8 cellular contexts compared by ENCODE assay signal in the genomic region with DNA sequence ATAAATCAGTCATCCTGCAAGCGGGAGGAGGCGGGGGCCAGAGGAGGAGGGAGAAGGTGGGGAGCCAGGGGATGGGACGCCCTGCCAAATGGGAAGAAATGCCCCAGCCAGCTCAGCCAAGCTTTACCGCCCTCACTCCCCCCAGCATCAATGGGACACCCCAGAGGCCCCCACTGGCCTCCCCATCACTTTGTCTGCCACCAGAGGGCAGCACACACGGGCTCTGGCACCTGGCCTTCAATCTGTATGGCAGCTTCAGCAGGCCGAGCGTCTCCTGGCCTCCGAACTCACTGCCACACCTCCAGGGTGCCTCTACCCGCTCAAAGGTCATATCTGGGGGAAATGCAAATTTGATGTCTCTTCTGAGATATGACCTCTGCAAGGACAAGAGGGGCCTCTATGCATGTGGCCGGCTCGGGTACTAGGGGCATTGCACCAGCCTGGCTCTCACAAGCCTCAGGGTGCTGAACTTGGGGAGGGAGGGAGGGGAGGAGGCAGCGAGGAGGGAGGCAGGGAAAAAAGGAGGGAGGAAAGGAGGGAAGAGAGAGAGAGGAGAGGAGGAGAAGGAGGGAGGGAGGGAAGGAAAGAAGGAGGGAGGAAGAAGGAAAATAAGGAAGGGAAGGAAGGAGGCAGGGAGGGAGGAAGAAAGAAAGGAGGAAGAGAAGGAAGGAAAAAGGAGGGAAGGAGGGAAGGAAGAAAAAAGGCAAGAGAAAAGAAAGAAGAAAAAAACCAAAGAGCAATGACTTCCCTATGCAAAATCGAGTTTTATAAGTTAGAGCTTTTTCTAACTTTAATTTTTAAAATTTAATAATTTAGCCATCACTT. TPM values are rescaled to one million over a fixed set of nuclear protein-coding genes. Genes with fewer than 3 reads are reported as not detected.
DNase-seq lines count a peak whose midpoint lies in the region; ATAC-seq and TF ChIP-seq lines count a peak whose summit lies in the region.

No MANE protein-coding gene starts in this region.

- H3K9me3 ChIP-seq in OCI-LY3 (ENCODE audit: insufficient read depth, low read length) (no peaks in the 10 kb centered on the region), testis (no peaks in the 10 kb centered on the region)

- H3K4me3 ChIP-seq in OCI-LY3 (ENCODE audit: low read length) = peak overlapping the region; percentile 64
- H3K4me3 ChIP-seq in fibroblast of mammary gland (ENCODE audit: control insufficient read depth, low read depth, low read length) = no peak overlapping the region
- no peak overlapping the region for H3K4me3 ChIP-seq in testis

- H3K4me1 ChIP-seq in OCI-LY3 (ENCODE audit: low read length) = peaks cover 26% of the 10 kb centered on the region
- H3K4me1 ChIP-seq in testis = no peaks in the 10 kb centered on the region

- intact Hi-C loops in testis (cut with DNase I; ENCODE audit: low total_unique reads) = no loop called here

- H3K27ac ChIP-seq in OCI-LY3 (ENCODE audit: low read length) = no peak overlapping the region
- H3K27ac ChIP-seq in testis = no peak overlapping the region

- no peak overlapping the region for H3K9ac ChIP-seq in OCI-LY3 (ENCODE audit: low read length)

- H3K27me3 ChIP-seq in OCI-LY3 (ENCODE audit: low read depth, low read length) (peaks cover 40% of the 10 kb centered on the region), testis (no peaks in the 10 kb centered on the region)

- DNase-seq in ELR (ENCODE audit: low read depth) (peak; percentile 69), fibroblast of mammary gland (ENCODE audit: low read depth) (peak; percentile 40), non-pigmented ciliary epithelial cell (ENCODE audit: low read depth) (peak; percentile 13), testis (peak; percentile 64)
- DNase-seq in activated T-cell treated with anti-CD3 and anti-CD28 coated beads, Interleukin-2, amount 50 U/mL, for 1 hour = peak; percentile 69

- no peaks in the 10 kb centered on the region for H4K20me1 ChIP-seq in OCI-LY3 (ENCODE audit: insufficient read depth, low read length)

- no peaks in the 10 kb centered on the region for H3K79me2 ChIP-seq in OCI-LY3 (ENCODE audit: low read length)

- H3K4me2 ChIP-seq in OCI-LY3 (ENCODE audit: low read length) = peak overlapping the region; percentile 76

- ATAC-seq in HG02759 (IDR thresholded peaks at IDR 0.05; ENCODE audit: unreplicated experiment) (peak; percentile 73), HG02852 (IDR thresholded peaks at IDR 0.05; ENCODE audit: unreplicated experiment) (no peak)

- H3K36me3 ChIP-seq in OCI-LY3 (replicated peaks; ENCODE audit: low read depth, low read length) (no peaks in the 10 kb centered on the region), testis (ENCODE audit: low read depth, missing control alignments) (no peaks in the 10 kb centered on the region)

- WGBS in testis, 2 donors = 40 to 52% methylated on average over 8 to 13 of the region's 13 CpGs

- no peak for TF ChIP-seq POLR2A in testis (IDR thresholded peaks at IDR 0.05)

- 0 out of 2 replicates have a peak overlapping the region, but pooled peaks have one; percentile 40 for H2AFZ ChIP-seq in OCI-LY3 (ENCODE audit: low read depth, low read length)

- TF ChIP-seq CTCF in OCI-LY3 (IDR thresholded peaks at IDR 0.05; ENCODE audit: low read depth, low read length) (peak; percentile 94), fibroblast of mammary gland (conservative IDR thresholded peaks at IDR 0.05; ENCODE audit: control insufficient read depth, insufficient read depth, low read depth, low read length) (peak; percentile 73), testis (IDR thresholded peaks at IDR 0.05) (peak in 2 of 3 experiments; percentile 29 to 62)

RNA-seq across cellular contexts. Expression of a gene that starts 0.7 kb away (rescaled TPM):
- total RNA-seq in testis = 1 to 10 TPM; 4.3 to 9.7 TPM
- polyA plus RNA-seq in testis (ENCODE audit: insufficient read depth, low read depth, low replicate concordance) = 12.6 TPM

RNA-seq across cellular contexts. Expression of a gene that starts 33.4 kb away (rescaled TPM):
- total RNA-seq in testis = 100 to 1,000 TPM; 100 to 108 TPM
- 78.4 TPM for polyA plus RNA-seq in testis (ENCODE audit: insufficient read depth, low read depth, low replicate concordance)

RNA-seq across cellular contexts. Expression of a gene that starts 53.0 kb away (rescaled TPM):
- total RNA-seq in testis = 100 to 1,000 TPM; 109 to 117 TPM
- 66.9 TPM for polyA plus RNA-seq in testis (ENCODE audit: insufficient read depth, low read depth, low replicate concordance)

Comparison
In these comparisons a context has a peak if more than half of its experiments do, and no peak if none do; other contexts are left out.
1. DNase-seq: peak in every context shown above with its lines; median percentile 69 in ELR; 69 in activated T-cell treated with anti-CD3 and anti-CD28 coated beads, Interleukin-2, amount 50 U/mL, for 1 hour; 64 in testis; 40 in fibroblast of mammary gland; 13 in non-pigmented ciliary epithelial cell.